19 cellular contexts compared by ENCODE assay signal in the genomic region with DNA sequence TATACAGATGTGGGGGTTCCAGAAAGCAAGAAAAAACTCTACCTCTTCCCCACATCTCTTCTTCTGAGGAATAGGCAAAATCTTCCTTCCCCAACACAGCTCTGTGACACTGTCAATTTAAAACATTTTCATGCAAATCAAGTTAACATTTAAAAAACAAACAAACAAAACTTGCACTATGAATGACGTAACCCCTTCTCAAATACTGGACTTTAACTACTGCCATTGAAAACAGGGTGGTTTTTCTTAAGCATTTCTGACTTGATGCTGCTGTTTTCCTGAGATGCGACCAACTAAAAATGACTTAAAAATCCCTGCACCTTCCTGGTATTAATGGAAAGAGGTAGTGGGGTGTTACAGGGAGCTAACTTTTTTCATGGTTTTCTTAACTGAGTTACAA.
"Had no signal": no experiment of that assay in that cellular context is flagged by ENCODE, and none has a peak within 500 bp of the region (broad histone marks: within the 10 kb centered on the region; RNA-seq: fewer than 3 reads in every experiment).

No MANE protein-coding gene starts in this region.

- H3K9me3 ChIP-seq: lower lobe of right lung, neutrophil, pancreas, stomach, thyroid gland, vagina had no signal

- ATAC-seq: left ventricle myocardium superior; lower lobe of right lung; naive thymus-derived CD8-positive, alpha-beta T cell; pancreas; sciatic nerve; stimulated activated effector memory CD8-positive, alpha-beta T cell treated with anti-CD3 and anti-CD28 coated beads, Interleukin-12 subunit alpha, Interleukin-12 subunit beta, amount 100 ng/mL, for 72 hours had no signal

- H3K27me3 Mint-ChIP-seq: naive thymus-derived CD8-positive, alpha-beta T cell had no signal

- FAIRE-seq: frontal cortex, keratinocyte, pancreas had no signal

- H3K27ac Mint-ChIP-seq: naive thymus-derived CD8-positive, alpha-beta T cell; stimulated activated effector memory CD8-positive, alpha-beta T cell treated with anti-CD3 and anti-CD28 coated beads, Interleukin-12 subunit alpha, Interleukin-12 subunit beta, amount 100 ng/mL, for 72 hours had no signal

- H3K36me3 ChIP-seq: lower lobe of right lung, neutrophil, pancreas, stomach, thyroid gland, vagina had no signal

- H3K4me1 ChIP-seq: lower lobe of right lung, vagina had no signal

- H3K27ac ChIP-seq: lower lobe of right lung, neutrophil, pancreas, stomach, vagina had no signal

- H3K36me3 Mint-ChIP-seq: naive thymus-derived CD8-positive, alpha-beta T cell; stimulated activated effector memory CD8-positive, alpha-beta T cell treated with anti-CD3 and anti-CD28 coated beads, Interleukin-12 subunit alpha, Interleukin-12 subunit beta, amount 100 ng/mL, for 72 hours had no signal

- DNase-seq: cortex of kidney; effector CD4-positive, alpha-beta T cell; head of caudate nucleus; left ventricle myocardium superior; lower lobe of right lung; naive thymus-derived CD8-positive, alpha-beta T cell; pancreas; stimulated activated CD4-positive, alpha-beta T cell treated with anti-CD3 and anti-CD28 coated beads, Interleukin-2, amount 100 ng/mL, for 24 hours; stimulated activated CD4-positive, alpha-beta T cell treated with anti-CD3 and anti-CD28 coated beads, Interleukin-4, amount 100 ng/mL, for 24 hours; stimulated activated naive CD4-positive, alpha-beta T cell treated with Interleukin-2 at 50 U/mL for 16 hours; stomach; thyroid gland; trophoblast cell had no signal

- H3K4me1 Mint-ChIP-seq: naive thymus-derived CD8-positive, alpha-beta T cell; stimulated activated effector memory CD8-positive, alpha-beta T cell treated with anti-CD3 and anti-CD28 coated beads, Interleukin-12 subunit alpha, Interleukin-12 subunit beta, amount 100 ng/mL, for 72 hours had no signal

- H3K27me3 ChIP-seq: neutrophil, pancreas, stomach, thyroid gland, vagina had no signal

- H3K4me3 ChIP-seq: lower lobe of right lung, pancreas, stomach, thyroid gland, vagina had no signal

- H3K4me3 Mint-ChIP-seq: naive thymus-derived CD8-positive, alpha-beta T cell; stimulated activated effector memory CD8-positive, alpha-beta T cell treated with anti-CD3 and anti-CD28 coated beads, Interleukin-12 subunit alpha, Interleukin-12 subunit beta, amount 100 ng/mL, for 72 hours had no signal
